In genomic region chr22:20019661-20020532, GRCh38 we compare ENCODE assay signal across 8 cellular contexts. TPM values are rescaled to one million over a fixed set of nuclear protein-coding genes. Genes with fewer than 3 reads are reported as not detected.
A peak's percentile ranks its signal among the peaks of the same experiment; 100 is the strongest.
DNase-seq lines count a peak whose midpoint lies in the region; ATAC-seq and TF ChIP-seq lines count a peak whose summit lies in the region.

No MANE protein-coding gene starts in this region.

- H3K9me3 Mint-ChIP-seq in chondrocyte (ENCODE audit: low read depth), result no peaks in the 10 kb centered on the region
- no peaks in the 10 kb centered on the region for H3K9me3 Mint-ChIP-seq in naive B cell

- H3K36me3 Mint-ChIP-seq in chondrocyte (ENCODE audit: low read depth), result no peaks in the 10 kb centered on the region
- H3K36me3 Mint-ChIP-seq in naive B cell, result no peaks in the 10 kb centered on the region

- H3K27ac Mint-ChIP-seq in chondrocyte (ENCODE audit: unreplicated experiment) (no peak overlapping the region), naive B cell (peak overlapping the region in 4 of 6 donors; percentile 76 to 92 (median 88))

- peak overlapping the region; percentile 99 for H3K27ac ChIP-seq in left ventricle myocardium inferior (replicated peaks)

- peaks cover 70% of the 10 kb centered on the region for H3K4me1 ChIP-seq in left ventricle myocardium inferior

- peak overlapping the region; percentile 72 for H3K4me3 Mint-ChIP-seq in chondrocyte (ENCODE audit: unreplicated experiment)
- H3K4me3 Mint-ChIP-seq in naive B cell, result peak overlapping the region; percentile 78 to 98 (median 93)

- H3K27me3 Mint-ChIP-seq in chondrocyte (ENCODE audit: low read depth) (peaks cover 3% of the 10 kb centered on the region), naive B cell (peaks cover 0 to 5% (median 2%) of the 10 kb centered on the region in 3 donors)

- no peak for ATAC-seq in left ventricle myocardium superior
- no peak for ATAC-seq in naive B cell (ENCODE audit: low read depth in 2 of 2)
- ATAC-seq in HG02759 (IDR thresholded peaks at IDR 0.05; ENCODE audit: unreplicated experiment), result no peak

- DNase-seq in left ventricle myocardium inferior, result no peak
- no peak for DNase-seq in left ventricle myocardium superior
- no peak for DNase-seq in chondrocyte (ENCODE audit: low spot score)
- no peak for DNase-seq in naive B cell
- DNase-seq in activated effector memory CD4-positive, alpha-beta T cell treated with anti-CD3 and anti-CD28 coated beads, Interleukin-2, amount 50 U/mL, for 16 hours, result no peak
- DNase-seq in inferior parietal cortex (ENCODE audit: extremely low spot score), result no peak
- DNase-seq in activated gamma-delta T cell treated with Interleukin-2 at 50 U/mL for 16 hours, result no peak

- TF ChIP-seq CTCF in left ventricle myocardium inferior (IDR thresholded peaks at IDR 0.05; ENCODE audit: borderline replicate concordance) (no peak), chondrocyte (IDR thresholded peaks at IDR 0.05) (no peak)

- H3K4me1 Mint-ChIP-seq in chondrocyte (ENCODE audit: low read depth) (peaks cover 18% of the 10 kb centered on the region), naive B cell (peaks cover 38 to 56% (median 46%) of the 10 kb centered on the region in 3 donors)

- intact Hi-C loops in left ventricle myocardium inferior (cut with micrococcal nuclease) (no loop called here), left ventricle myocardium superior (cut with micrococcal nuclease) (no loop called here)

- peak overlapping the region; percentile 99 for H3K4me3 ChIP-seq in left ventricle myocardium inferior

- H3K9me3 ChIP-seq in left ventricle myocardium inferior (replicated peaks), result no peaks in the 10 kb centered on the region

- H3K27me3 ChIP-seq in left ventricle myocardium inferior (ENCODE audit: low read depth), result no peaks in the 10 kb centered on the region

- H3K36me3 ChIP-seq in left ventricle myocardium inferior, result no peaks in the 10 kb centered on the region

RNA-seq across cellular contexts. Expression of gene TANGO2, which starts 1.0 kb away (rescaled TPM):
- total RNA-seq in left ventricle myocardium inferior, result 71.7 TPM
- 71.5 TPM for total RNA-seq in left ventricle myocardium superior
- total RNA-seq in chondrocyte, result 21.7 to 30.4 TPM (median 30.1 TPM) in 3 replicates
- polyA plus RNA-seq in naive B cell (ENCODE audit: low read depth in 6 of 6), result 10 to 100 TPM; 24.3 to 46.1 (median 34.6) TPM

RNA-seq across cellular contexts. Expression of gene ARVCF, which starts 3.3 kb away (rescaled TPM):
- 25.4 TPM for total RNA-seq in left ventricle myocardium inferior
- 26.8 TPM for total RNA-seq in left ventricle myocardium superior
- total RNA-seq in chondrocyte, result 15.2 to 24.2 TPM (median 21.5 TPM) in 3 replicates
- 1 to 10 TPM in 1 of 6 donors, under 1 TPM in 4, not detected in 1; 0.24 to 2.5 (median 0.56) TPM for polyA plus RNA-seq in naive B cell (ENCODE audit: low read depth in 6 of 6)
